22 cellular contexts compared by ENCODE assay signal in genomic region chr17:2980904-2981246, GRCh38.
DNase-seq lines count a peak whose midpoint lies in the region; ATAC-seq and TF ChIP-seq lines count a peak whose summit lies in the region.
"Had no signal": no experiment of that assay in that cellular context is flagged by ENCODE, and none has a peak within 500 bp of the region (broad histone marks: within the 10 kb centered on the region; RNA-seq: fewer than 3 reads in every experiment).

No MANE protein-coding gene starts in this region.

- H3K18ac ChIP-seq in neuronal stem cell (ENCODE audit: low read length), result no peak overlapping the region

- no peak overlapping the region for H4K91ac ChIP-seq in neuronal stem cell (ENCODE audit: low read depth, low read length, poor library complexity)

- no peak overlapping the region for H3K9ac ChIP-seq in neuronal stem cell (ENCODE audit: low read depth, low read length, poor library complexity)
- H3K9ac ChIP-seq: KMS-11 had no signal

- no peak overlapping the region for H2AK5ac ChIP-seq in neuronal stem cell (ENCODE audit: low read depth, low read length)

- WGBS in neuronal stem cell (ENCODE audit: extremely low coverage in 2 of 2, insufficient read length in 2 of 2, insufficient replicate concordance in 1 of 2), 2 donors, result no CpG with 5 or more reads among the region's 8 CpGs
- 89 to 93% methylated on average over 8 of the region's 8 CpGs for WGBS in tibial nerve, 2 donors

- DNase-seq in RWPE2 (ENCODE audit: low spot score) (no peak), ecto neural progenitor cell (ENCODE audit: low spot score) (peak; percentile 45), neuronal stem cell (ENCODE audit: low spot score) (no peak), ureter (ENCODE audit: low spot score) (peak; percentile 36), HPDE6-E6E7 (ENCODE audit: extremely low spot score) (no peak), tibial nerve (ENCODE audit: low spot score in 2 of 2) (no peak)
- DNase-seq: C1 segment of cervical spinal cord; CD4-positive, alpha-beta memory T cell; COR-L47; DMS53; HCEC 1CT; NCI-H1048; NCI-H1417; NCI-H1694; NCI-H2029 treated with DMSO at 0.1 percent for 48 hours; NCI-H2227 treated with DMSO at 0.1 percent for 48 hours; NCI-H69; SIG-M5 had no signal

- no peaks in the 10 kb centered on the region for H3K27me3 ChIP-seq in RWPE2 (ENCODE audit: insufficient read depth, poor library complexity, severe bottlenecking)
- no peaks in the 10 kb centered on the region for H3K27me3 ChIP-seq in neuronal stem cell (ENCODE audit: control insufficient read depth in 3 of 3, insufficient read depth in 3 of 3, low read depth in 1 of 3, low read length in 3 of 3)
- no peaks in the 10 kb centered on the region for H3K27me3 ChIP-seq in tibial nerve

- H3K9me3 ChIP-seq in RWPE2 (ENCODE audit: severe bottlenecking) (no peaks in the 10 kb centered on the region), neuronal stem cell (replicated peaks in 1 of 2; ENCODE audit: control insufficient read depth in 2 of 2, insufficient read depth in 1 of 2, low read depth in 1 of 2, low read length in 2 of 2) (no peaks in the 10 kb centered on the region), tibial nerve (no peaks in the 10 kb centered on the region)

- no peak overlapping the region for H2AFZ ChIP-seq in neuronal stem cell (ENCODE audit: low read length)
- H2AFZ ChIP-seq: GM23338 had no signal

- H4K8ac ChIP-seq in neuronal stem cell (ENCODE audit: low read depth, low read length), result no peak overlapping the region

- H3K79me1 ChIP-seq in neuronal stem cell (ENCODE audit: low read depth, low read length), result no peaks in the 10 kb centered on the region

- H2BK5ac ChIP-seq in neuronal stem cell (ENCODE audit: low read length), result peak overlapping the region; percentile 59

- no peak overlapping the region for H2BK120ac ChIP-seq in neuronal stem cell (ENCODE audit: low read depth, low read length)

- no peaks in the 10 kb centered on the region for H3K4me1 ChIP-seq in RWPE2 (ENCODE audit: insufficient read depth, poor library complexity, severe bottlenecking)
- no peaks in the 10 kb centered on the region for H3K4me1 ChIP-seq in neuronal stem cell (ENCODE audit: control insufficient read depth in 2 of 2, insufficient read depth in 1 of 2, low read depth in 1 of 2, low read length in 2 of 2)
- H3K4me1 ChIP-seq in tibial nerve, result peaks cover 0 to 6% (median 0%) of the 10 kb centered on the region in 4 donors

- ATAC-seq in RWPE2 (ENCODE audit: low read depth), result no peak
- no peak for ATAC-seq in GM18861 (IDR thresholded peaks at IDR 0.05; ENCODE audit: unreplicated experiment)
- ATAC-seq: GM23338 had no signal

- H3K4me2 ChIP-seq in neuronal stem cell (ENCODE audit: insufficient read depth, low read length, poor library complexity, severe bottlenecking), result no peak overlapping the region
- H3K4me2 ChIP-seq: GM23338, KMS-11 had no signal

- H3K14ac ChIP-seq in neuronal stem cell (ENCODE audit: low read length), result no peak overlapping the region

- H3K4me3 ChIP-seq in RWPE2 (ENCODE audit: severe bottlenecking) (no peak overlapping the region), neuronal stem cell (ENCODE audit: low read length in 2 of 2) (no peak overlapping the region), tibial nerve (no peak overlapping the region)
- H3K4me3 ChIP-seq: GM23338, SK-N-MC had no signal

- no peak overlapping the region for H2BK12ac ChIP-seq in neuronal stem cell (ENCODE audit: low read length)

- TF ChIP-seq POLR2A in tibial nerve (IDR thresholded peaks at IDR 0.05), result no peak

- H3K23ac ChIP-seq in neuronal stem cell (ENCODE audit: low read depth, low read length, poor library complexity), result no peak overlapping the region

- H3K4ac ChIP-seq in neuronal stem cell (ENCODE audit: low read length), result no peak overlapping the region

- TF ChIP-seq CTCF in RWPE2 (IDR thresholded peaks at IDR 0.05; ENCODE audit: poor library complexity, severe bottlenecking) (no peak), tibial nerve (IDR thresholded peaks at IDR 0.05) (no peak)

- H2BK15ac ChIP-seq in neuronal stem cell (ENCODE audit: low read length), result no peak overlapping the region

- H3K36me3 ChIP-seq in RWPE2 (ENCODE audit: low read depth), result peaks cover 80% of the 10 kb centered on the region
- H3K36me3 ChIP-seq in neuronal stem cell (replicated peaks in 1 of 2; ENCODE audit: control insufficient read depth in 2 of 2, insufficient read depth in 2 of 2, low read length in 2 of 2), result no peaks in the 10 kb centered on the region
- peaks cover 0 to 31% (median 0%) of the 10 kb centered on the region in 3 donors for H3K36me3 ChIP-seq in tibial nerve

- H3K27ac ChIP-seq in RWPE2 (ENCODE audit: poor library complexity, severe bottlenecking), result peak overlapping the region; percentile 25
- H3K27ac ChIP-seq in neuronal stem cell (replicated peaks; ENCODE audit: low read length), result no peak overlapping the region
- no peak overlapping the region for H3K27ac ChIP-seq in tibial nerve
- H3K27ac ChIP-seq: KMS-11, SK-N-MC had no signal

- TF ChIP-seq EP300 in tibial nerve (IDR thresholded peaks at IDR 0.05), result no peak

Comparison
In these comparisons a context has a peak if more than half of its experiments do, and no peak if none do; other contexts are left out.
1. DNase-seq: peak in ecto neural progenitor cell (single experiment) and ureter (single experiment); none in RWPE2 (single experiment), neuronal stem cell (single experiment), HPDE6-E6E7 (single experiment) and tibial nerve (0 of 2).